ENCODE assay signal across 1 cellular context in genomic region chr12:114774181-114774580, GRCh38.
TF ChIP-seq lines count a peak whose summit lies in the region.

No MANE protein-coding gene starts in this region.

TF ChIP-seq in GM23338, 12 proteins besides CTCF, POLR2A, EP300 and RAD21 (continued from another document):
- TF ChIP-seq NANOG (IDR thresholded peaks at IDR 0.05; ENCODE audit: borderline replicate concordance): no peak
- TF ChIP-seq POLR2AphosphoS5 (IDR thresholded peaks at IDR 0.05; ENCODE audit: low read depth): no peak
